Comparison of ENCODE assay signal across 8 cellular contexts in genomic region chr21:15065381-15066230, GRCh38. TPM values are rescaled to one million over a fixed set of nuclear protein-coding genes. Genes with fewer than 3 reads are reported as not detected.
DNase-seq lines count a peak whose midpoint lies in the region; ATAC-seq, FAIRE-seq and TF ChIP-seq lines count a peak whose summit lies in the region.

No MANE protein-coding gene starts in this region.

- no peaks in the 10 kb centered on the region for H3K9me3 ChIP-seq in CD4-positive, alpha-beta T cell (ENCODE audit: control insufficient read depth, low read length)
- H3K9me3 ChIP-seq in NT2/D1 (ENCODE audit: insufficient read depth, low read length) (no peaks in the 10 kb centered on the region), endothelial cell of umbilical vein (replicated peaks; ENCODE audit: control insufficient read depth, insufficient read depth, low read length) (no peaks in the 10 kb centered on the region)

- H3K36me3 ChIP-seq in NT2/D1 (ENCODE audit: insufficient read depth, insufficient read length, low read length) = no peaks in the 10 kb centered on the region
- H3K36me3 ChIP-seq in endothelial cell of umbilical vein (ENCODE audit: control insufficient read depth in 2 of 2, extremely low read depth in 1 of 2, insufficient read depth in 2 of 2, low read length in 2 of 2) = no peaks in the 10 kb centered on the region

- peak overlapping the region; percentile 98 for H3K27ac Mint-ChIP-seq in CD4-positive, alpha-beta T cell
- peak overlapping the region; percentile 96 for H3K27ac Mint-ChIP-seq in mesothelial cell of epicardium

- POLR2A ChIA-PET in CD4-positive, alpha-beta T cell (lab: Charles Lee) = interaction anchor here (0.6 to 3.0 kb wide), 32 partner anchors 10 to 850 kb away, joined by 3 to 50 read pairs (median 5); partner anchors contain the start of genes HSPA13 and RBM11
- POLR2A ChIA-PET in endothelial cell of umbilical vein (lab: Charles Lee) = interaction anchor here (0.5 to 1.1 kb wide), 5 partner anchors 10 to 201 kb away, joined by 3 to 4 read pairs (median 3); no protein-coding TSS in a partner anchor

- peak overlapping the region; percentile 97 for H3K4me3 Mint-ChIP-seq in CD4-positive, alpha-beta T cell
- peak overlapping the region; percentile 90 for H3K4me3 Mint-ChIP-seq in mesothelial cell of epicardium

- H3K4me3 ChIP-seq in NT2/D1 (ENCODE audit: insufficient read length, low read depth) (peak overlapping the region; percentile 59), endothelial cell of umbilical vein (replicated peaks in 1 of 3; ENCODE audit: insufficient read depth in 1 of 3, low read depth in 1 of 3, low read length in 3 of 3) (peak overlapping the region; percentile 80 to 92 (median 92))

- intact Hi-C loops in CD4-positive, alpha-beta T cell (cut with DNase I, micrococcal nuclease) = loop anchor here (5.0 kb wide), 3 partner anchors 42 to 678 kb away; no protein-coding TSS in a partner anchor
- intact Hi-C loops in endothelial cell of umbilical vein (cut with micrococcal nuclease) = loop anchor here (1.0 to 10.0 kb wide), 7 partner anchors 69 to 779 kb away; partner anchors contain the start of gene HSPA13

- peaks cover 42% of the 10 kb centered on the region for H3K4me1 Mint-ChIP-seq in CD4-positive, alpha-beta T cell (ENCODE audit: low read depth)
- H3K4me1 Mint-ChIP-seq in mesothelial cell of epicardium = peaks cover 35% of the 10 kb centered on the region

- TF ChIP-seq CTCF in CD4-positive, alpha-beta T cell (IDR thresholded peaks at IDR 0.05) = no peak
- TF ChIP-seq CTCF in endothelial cell of umbilical vein (IDR thresholded peaks at IDR 0.05; ENCODE audit: extremely low read depth in 1 of 2, insufficient read depth in 1 of 2, low read depth in 1 of 2, low read length in 2 of 2) (no peak), mesothelial cell of epicardium (IDR thresholded peaks at IDR 0.05; ENCODE audit: unreplicated experiment) (no peak)

- BruUV-seq in endothelial cell of umbilical vein (replicated peaks; lab: Mats Ljungman, UMichigan) = TSS peak; percentile 51

- peaks cover 18% of the 10 kb centered on the region for H3K36me3 Mint-ChIP-seq in CD4-positive, alpha-beta T cell (ENCODE audit: low read depth)
- no peaks in the 10 kb centered on the region for H3K36me3 Mint-ChIP-seq in mesothelial cell of epicardium

- no peaks in the 10 kb centered on the region for H3K9me1 ChIP-seq in endothelial cell of umbilical vein (replicated peaks; ENCODE audit: control insufficient read depth, extremely low read depth, insufficient read depth, low read length)

- H4K20me1 ChIP-seq in endothelial cell of umbilical vein (replicated peaks; ENCODE audit: control insufficient read depth, extremely low read depth, insufficient read depth, low read length) = peaks cover 3% of the 10 kb centered on the region

- dilution Hi-C loops in endothelial cell of umbilical vein (cut with MboI; ENCODE audit: extremely low pct_ligation_motif_present, low sequenced_read_pairs) = no loop called here

- CTCF ChIA-PET in CD4-positive, alpha-beta T cell (lab: Charles Lee) = no interaction called here
- CTCF ChIA-PET in endothelial cell of umbilical vein (lab: Charles Lee) = interaction anchor here (0.8 to 2.8 kb wide), 13 partner anchors 9 to 488 kb away, joined by 3 to 29 read pairs (median 6); no protein-coding TSS in a partner anchor

- H3K27me3 ChIP-seq in CD4-positive, alpha-beta T cell (ENCODE audit: control insufficient read depth, insufficient read depth, low read length) = no peaks in the 10 kb centered on the region
- peaks cover 9% of the 10 kb centered on the region for H3K27me3 ChIP-seq in NT2/D1 (ENCODE audit: insufficient read depth, insufficient read length)
- H3K27me3 ChIP-seq in endothelial cell of umbilical vein (ENCODE audit: control insufficient read depth in 2 of 2, insufficient read depth in 2 of 2, low read length in 2 of 2) = peaks cover 0 to 3% of the 10 kb centered on the region in 2 experiments

- H3K4me2 ChIP-seq in endothelial cell of umbilical vein (ENCODE audit: insufficient read depth, low read length) = peak overlapping the region; percentile 98

- FAIRE-seq in endothelial cell of umbilical vein (lab: Jason Lieb, UNC) = peak; percentile 69

- ATAC-seq in CD4-positive, alpha-beta T cell (ENCODE audit: poor library complexity) = peak; percentile 58
- no peak for ATAC-seq in HG03442 (IDR thresholded peaks at IDR 0.05; ENCODE audit: unreplicated experiment)

- peaks cover 5% of the 10 kb centered on the region for H3K27me3 Mint-ChIP-seq in CD4-positive, alpha-beta T cell
- H3K27me3 Mint-ChIP-seq in mesothelial cell of epicardium (ENCODE audit: low read depth) = no peaks in the 10 kb centered on the region

- peak; percentile 55 to 80 (median 67) for DNase-seq in CD4-positive, alpha-beta T cell
- DNase-seq in HCEC 1CT = peak; percentile 78
- DNase-seq in NT2/D1 (ENCODE audit: low read depth, low spot score) = peak; percentile 74
- DNase-seq in activated T-cell treated with anti-CD3 and anti-CD28 coated beads for 1 hour (ENCODE audit: low read depth) = peak; percentile 54
- peak; percentile 67 for DNase-seq in endothelial cell of umbilical vein (ENCODE audit: low read depth, low spot score)
- peak; percentile 24 to 60 for DNase-seq in mesothelial cell of epicardium (ENCODE audit: low spot score in 2 of 2, unreplicated experiment in 2 of 2)
- peak; percentile 57 for DNase-seq in stimulated activated CD8-positive, alpha-beta memory T cell treated with anti-CD3 and anti-CD28 coated beads, Interleukin-12 subunit alpha, Interleukin-12 subunit beta, amount 100 ng/mL, for 4 hours (ENCODE audit: low read depth)

- H3K27ac ChIP-seq in CD4-positive, alpha-beta T cell (ENCODE audit: low read depth, low read length) = peak overlapping the region; percentile 84
- H3K27ac ChIP-seq in endothelial cell of umbilical vein (ENCODE audit: insufficient read depth, low read depth, low read length) = peak overlapping the region; percentile 95

- peak overlapping the region; percentile 88 for H3K9ac ChIP-seq in NT2/D1 (ENCODE audit: insufficient read length, low read depth)
- H3K9ac ChIP-seq in endothelial cell of umbilical vein (replicated peaks; ENCODE audit: extremely low read depth, insufficient read depth, low read length) = peak overlapping the region; percentile 96

- no peaks in the 10 kb centered on the region for H3K4me1 ChIP-seq in NT2/D1 (ENCODE audit: insufficient read depth, insufficient read length)
- peaks cover 30% of the 10 kb centered on the region for H3K4me1 ChIP-seq in endothelial cell of umbilical vein (ENCODE audit: control insufficient read depth, extremely low read depth, insufficient read depth, low read length)

- no peaks in the 10 kb centered on the region for H3K9me3 Mint-ChIP-seq in CD4-positive, alpha-beta T cell
- H3K9me3 Mint-ChIP-seq in mesothelial cell of epicardium = no peaks in the 10 kb centered on the region

- H3K79me2 ChIP-seq in endothelial cell of umbilical vein (ENCODE audit: control insufficient read depth, insufficient read depth, low read length) = peaks cover 41% of the 10 kb centered on the region

- peak; percentile 43 for TF ChIP-seq POLR2A in endothelial cell of umbilical vein (IDR thresholded peaks at IDR 0.05; ENCODE audit: low read depth, low read length)

- H2AFZ ChIP-seq in endothelial cell of umbilical vein (ENCODE audit: low read depth, low read length) = peak overlapping the region; percentile 94

TF ChIP-seq in endothelial cell of umbilical vein, 7 proteins besides CTCF, POLR2A, EP300 and RAD21:
- peak; percentile 35 for TF ChIP-seq POLR2AphosphoS5 (IDR thresholded peaks at IDR 0.05; ENCODE audit: insufficient read depth, low read depth, low read length)
- no peak for TF ChIP-seq JUN (IDR thresholded peaks at IDR 0.05; ENCODE audit: borderline replicate concordance, insufficient read depth, insufficient read length, low read depth)

RNA-seq across cellular contexts. Expression of gene NRIP1, which starts 0.8 kb away (rescaled TPM):
- total RNA-seq in CD4-positive, alpha-beta T cell = 10 to 100 TPM; 41.6 to 50.1 TPM
- total RNA-seq in endothelial cell of umbilical vein (24.0 and 26.6 TPM in 2 replicates), mesothelial cell of epicardium (86.4 to 104 TPM (median 92.8 TPM) in 3 replicates)
- 1.9 and 2.8 TPM in 2 replicates for polyA plus RNA-seq in endothelial cell of umbilical vein
- 4.1 and 4.2 TPM in 2 replicates for polyA plus RNA-seq in endothelial cell of umbilical vein (2011; cell fraction: cytosol; rRNA removed)
- 8.9 and 10.1 TPM in 2 replicates for polyA plus RNA-seq in endothelial cell of umbilical vein (2011; cell fraction: nucleus; rRNA removed)
- 14.3 and 26.8 TPM in 2 replicates for polyA plus RNA-seq in endothelial cell of umbilical vein (2012)
- 13.0 and 26.7 TPM in 2 replicates for polyA minus RNA-seq in endothelial cell of umbilical vein
- polyA minus RNA-seq in endothelial cell of umbilical vein (2011; cell fraction: cytosol; rRNA and poly(A)+ RNA removed) = 6.0 TPM
- 27.3 and 28.9 TPM in 2 replicates for polyA minus RNA-seq in endothelial cell of umbilical vein (2011; cell fraction: nucleus; rRNA and poly(A)+ RNA removed)
